Comparison of ENCODE assay signal across 9 cellular contexts in genomic region chr10:29784175-29784773, GRCh38.
A peak's percentile ranks its signal among the peaks of the same experiment; 100 is the strongest.
DNase-seq lines count a peak whose midpoint lies in the region; ATAC-seq and TF ChIP-seq lines count a peak whose summit lies in the region.
"Had no signal": no experiment of that assay in that cellular context is flagged by ENCODE, and none has a peak within 500 bp of the region (broad histone marks: within the 10 kb centered on the region; RNA-seq: fewer than 3 reads in every experiment).

No MANE protein-coding gene starts in this region.

- H3K27me3 ChIP-seq in HUES64 (ENCODE audit: insufficient read depth, low read length) (no peaks in the 10 kb centered on the region), left lung (no peaks in the 10 kb centered on the region), upper lobe of right lung (no peaks in the 10 kb centered on the region)

- H3K4me1 ChIP-seq in HUES64 (ENCODE audit: insufficient read depth, low read length) (peaks cover 14% of the 10 kb centered on the region), left lung (peaks cover 0 to 18% of the 10 kb centered on the region in 2 donors), upper lobe of right lung (peaks cover 18% of the 10 kb centered on the region)

- intact Hi-C loops in left lung (cut with DNase I) = no loop called here
- intact Hi-C loops in upper lobe of right lung (cut with DNase I) = no loop called here

- no peak overlapping the region for H3K9ac ChIP-seq in HUES64 (ENCODE audit: low read depth, low read length)

- WGBS in HUES64 = 27% methylated on average over 7 of the region's 7 CpGs

- H3K36me3 ChIP-seq in HUES64 (ENCODE audit: insufficient read depth, low read length) (no peaks in the 10 kb centered on the region), left lung (no peaks in the 10 kb centered on the region), upper lobe of right lung (no peaks in the 10 kb centered on the region)

- H3K27ac ChIP-seq in HUES64 (ENCODE audit: low read depth, low read length) (peak overlapping the region; percentile 66; the same call in 1 of the 2 replicates), coronary artery (peak overlapping the region; percentile 79 to 88), left lung (peak overlapping the region; percentile 39 to 50), upper lobe of right lung (peak overlapping the region; percentile 17)

- peaks cover 9% of the 10 kb centered on the region; the same call in 1 of the 2 replicates for H3K9me3 ChIP-seq in HUES64 (ENCODE audit: insufficient read depth, low read depth, low read length)
- no peaks in the 10 kb centered on the region for H3K9me3 ChIP-seq in left lung
- H3K9me3 ChIP-seq in upper lobe of right lung = no peaks in the 10 kb centered on the region

- peak; percentile 88 for DNase-seq in coronary artery (ENCODE audit: low spot score)
- DNase-seq in left lung = peak in 1 of 2 donors; percentile 65
- no peak for DNase-seq in upper lobe of right lung
- no peak for DNase-seq in activated CD8-positive, alpha-beta memory T cell treated with anti-CD3 and anti-CD28 coated beads, Interleukin-2, amount 50 U/mL, for 4 hours
- DNase-seq: central memory CD4-positive, alpha-beta T cell had no signal

- no peak for TF ChIP-seq CTCF in coronary artery (IDR thresholded peaks at IDR 0.05)
- no peak for TF ChIP-seq CTCF in left lung (IDR thresholded peaks at IDR 0.05)
- no peak for TF ChIP-seq CTCF in upper lobe of right lung (IDR thresholded peaks at IDR 0.05)

- ATAC-seq in left lung = peak; percentile 96
- ATAC-seq in upper lobe of right lung = peak; percentile 93
- ATAC-seq in GM21367 (IDR thresholded peaks at IDR 0.05; ENCODE audit: unreplicated experiment) = no peak
- ATAC-seq in HG03460 (IDR thresholded peaks at IDR 0.05; ENCODE audit: unreplicated experiment) = no peak
- ATAC-seq in GM18498 (IDR thresholded peaks at IDR 0.05; ENCODE audit: unreplicated experiment) = no peak

- H3K4me3 ChIP-seq in HUES64 (ENCODE audit: low read length) (no peak overlapping the region), coronary artery (no peak overlapping the region), left lung (no peak overlapping the region), upper lobe of right lung (no peak overlapping the region)

Comparison
In these comparisons a context has a peak if more than half of its experiments do, and no peak if none do; other contexts are left out.
1. H3K27ac ChIP-seq: peak in every context shown above with its lines; median percentile 84 in coronary artery; 66 in HUES64; 44 in left lung; 17 in upper lobe of right lung.
2. ATAC-seq: peak in left lung (single experiment) and upper lobe of right lung (single experiment); none in GM21367 (single experiment), HG03460 (single experiment) and GM18498 (single experiment).